ENCODE assay signal across 25 cellular contexts in genomic region chr6:160221918-160222317, GRCh38. TPM values are rescaled to one million over a fixed set of nuclear protein-coding genes. Genes with fewer than 3 reads are reported as not detected.
"Had no signal": no experiment of that assay in that cellular context is flagged by ENCODE, and none has a peak within 500 bp of the region (broad histone marks: within the 10 kb centered on the region; RNA-seq: fewer than 3 reads in every experiment).

No MANE protein-coding gene starts in this region.

- H3K4me3 ChIP-seq: dorsolateral prefrontal cortex, upper lobe of left lung, uterus had no signal

- ATAC-seq: natural killer cell; stimulated activated naive CD8-positive, alpha-beta T cell treated with anti-CD3 and anti-CD28 coated beads, Interleukin-15, amount 100 ng/mL, for 72 hours had no signal

- H3K36me3 ChIP-seq: upper lobe of left lung, uterus had no signal

- H3K27ac ChIP-seq: dorsolateral prefrontal cortex, upper lobe of left lung, uterus had no signal

- H3K4me1 ChIP-seq: upper lobe of left lung, uterus had no signal

- H3K4me1 Mint-ChIP-seq: neural crest cell; stimulated activated naive B cell treated with anti-CD40 and anti-IgM and Interleukin-4, amounts not matched to agents 10 μg/mL and 1 μg/mL and 100 μg/mL, for 72 hours had no signal

- H3K27ac Mint-ChIP-seq: natural killer cell; stimulated activated naive B cell treated with anti-CD40 and anti-IgM and Interleukin-4, amounts not matched to agents 10 μg/mL and 1 μg/mL and 100 μg/mL, for 72 hours; stimulated activated naive CD8-positive, alpha-beta T cell treated with anti-CD3 and anti-CD28 coated beads, Interleukin-15, amount 100 ng/mL, for 72 hours had no signal

- H3K9me3 ChIP-seq: upper lobe of left lung, uterus had no signal

- H3K36me3 Mint-ChIP-seq: natural killer cell; stimulated activated naive B cell treated with anti-CD40 and anti-IgM and Interleukin-4, amounts not matched to agents 10 μg/mL and 1 μg/mL and 100 μg/mL, for 72 hours had no signal

- H3K27me3 ChIP-seq: upper lobe of left lung, uterus had no signal

- H3K9me3 Mint-ChIP-seq: natural killer cell, neural crest cell had no signal

- H3K4me3 Mint-ChIP-seq: natural killer cell; neural crest cell; stimulated activated naive B cell treated with anti-CD40 and anti-IgM and Interleukin-4, amounts not matched to agents 10 μg/mL and 1 μg/mL and 100 μg/mL, for 72 hours; stimulated activated naive CD8-positive, alpha-beta T cell treated with anti-CD3 and anti-CD28 coated beads, Interleukin-15, amount 100 ng/mL, for 72 hours had no signal

- DNase-seq: cortex of kidney; dorsolateral prefrontal cortex; effector CD8-positive, alpha-beta T cell; foreskin melanocyte; head of caudate nucleus; hippocampal formation; natural killer cell; posterior cingulate gyrus; stimulated activated CD4-positive, alpha-beta T cell treated with anti-CD3 and anti-CD28 coated beads, Interleukin-2, amount 100 ng/mL, for 24 hours; stimulated activated CD4-positive, alpha-beta T cell treated with anti-CD3 and anti-CD28 coated beads, Interleukin-4, amount 100 ng/mL, for 4 hours; stimulated activated naive B cell treated with anti-CD40 and anti-IgM and Interleukin-4, amounts not matched to agents 10 μg/mL and 1 μg/mL and 100 μg/mL, for 72 hours; stimulated activated naive CD8-positive, alpha-beta T cell treated with anti-CD3 and anti-CD28 coated beads, Interleukin-15, amount 100 ng/mL, for 72 hours; upper lobe of left lung; uterus had no signal

RNA-seq across cellular contexts. Expression of gene SLC22A2, which starts 36.7 kb away (rescaled TPM):
- total RNA-seq: liver, lung microvascular endothelial cell, mesenteric fat pad, mononuclear cell, myocyte, natural killer cell, neural crest cell, osteocyte, pulmonary artery endothelial cell, sciatic nerve, skeletal muscle tissue, subcutaneous adipose tissue, upper lobe of left lung had no signal
